In the genomic region with DNA sequence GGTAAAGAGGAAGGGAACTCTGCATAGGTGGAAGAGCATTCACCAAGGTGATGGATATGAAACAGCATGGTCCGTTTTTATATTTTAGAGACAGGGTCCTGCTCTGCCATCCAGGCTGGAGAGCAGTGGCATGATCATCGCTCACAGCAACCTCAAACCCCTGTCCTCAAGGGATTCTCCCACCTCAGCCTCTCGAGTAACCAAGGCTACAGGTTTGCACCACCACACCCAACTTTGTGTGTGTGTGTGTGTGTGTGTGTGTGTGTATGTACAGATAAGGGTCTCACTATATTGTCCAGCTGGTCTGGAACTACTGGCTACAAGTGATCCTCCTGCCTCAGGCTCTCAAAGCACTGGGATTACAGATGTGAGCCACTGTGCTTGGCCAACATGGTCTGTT, we compare ENCODE assay signal across 33 cellular contexts.
"Had no signal": no experiment of that assay in that cellular context is flagged by ENCODE, and none has a peak within 500 bp of the region (broad histone marks: within the 10 kb centered on the region; RNA-seq: fewer than 3 reads in every experiment).

No MANE protein-coding gene starts in this region.

- H3K36me3 ChIP-seq: adrenal gland, ascending aorta, brain microvascular endothelial cell, breast epithelium, cardiac muscle cell had no signal

- H3K4me1 ChIP-seq: adrenal gland, ascending aorta, body of pancreas, breast epithelium had no signal

- DNase-seq: activated effector memory CD4-positive, alpha-beta T cell treated with anti-CD3 and anti-CD28 coated beads, Interleukin-2, amount 50 U/mL, for 16 hours; activated effector memory CD4-positive, alpha-beta T cell treated with Interleukin-2 at 50 U/mL for 16 hours; activated gamma-delta T cell; activated gamma-delta T cell treated with Interleukin-2 at 50 U/mL for 16 hours; activated naive CD4-positive, alpha-beta T cell; activated naive CD4-positive, alpha-beta T cell treated with anti-CD3 and anti-CD28 coated beads for 36 hours; activated naive CD4-positive, alpha-beta T cell treated with anti-CD3 and anti-CD28 coated beads, Interleukin-2, amount 10 ng/mL, durations not matched to agents 7 days and 5 days; activated naive CD4-positive, alpha-beta T cell treated with anti-CD3 and anti-CD28 coated beads, Interleukin-2, amount 50 U/mL, for 16 hours; activated naive CD4-positive, alpha-beta T cell treated with Interleukin-2 at 50 U/mL for 16 hours; activated naive CD8-positive, alpha-beta T cell treated with anti-CD3 and anti-CD28 coated beads for 36 hours; activated naive CD8-positive, alpha-beta T cell treated with anti-CD3 and anti-CD28 coated beads, Interleukin-2, amount 10 ng/mL, durations not matched to agents 7 days and 5 days; activated naive CD8-positive, alpha-beta T cell treated with anti-CD3 and anti-CD28 coated beads, Interleukin-2, amount 50 U/mL, for 24 hours; activated T-cell treated with anti-CD3 and anti-CD28 coated beads, Interleukin-2, amount 50 U/mL, for 1 hour; activated T-cell treated with anti-CD3 and anti-CD28 coated beads, Interleukin-2, amount 50 U/mL, for 24 hours; activated T-cell treated with anti-CD3 and anti-CD28 coated beads, Interleukin-2, amount 50 U/mL, for 4 hours; activated T-cell treated with anti-CD3 and anti-CD28 coated beads, Interleukin-2, amount 50 U/mL, for 48 hours; activated T-cell treated with anti-CD3 and anti-CD28 coated beads, Interleukin-2, amount 50 U/mL, for 72 hours; adrenal gland; amniotic stem cell; amygdala; anterior cingulate cortex; aorta; body of pancreas; brain microvascular endothelial cell; caudate nucleus; central memory CD4-positive, alpha-beta T cell; cerebellar nuclear complex had no signal

- ATAC-seq: activated naive CD4-positive, alpha-beta T cell treated with anti-CD3 and anti-CD28 coated beads, Interleukin-2, amount 50 U/mL, for 72 hours; activated naive CD8-positive, alpha-beta T cell treated with anti-CD3 and anti-CD28 coated beads, Interleukin-2, amount 50 U/mL, for 24 hours; activated T-cell treated with anti-CD3 and anti-CD28 coated beads, Interleukin-2, amount 50 U/mL, for 4 hours; activated T-cell treated with anti-CD3 and anti-CD28 coated beads, Interleukin-2, amount 50 U/mL, for 72 hours; activated T-helper 17 cell treated with anti-CD3 and anti-CD28 coated beads, Interleukin-2, amount 50 U/mL, for 72 hours; body of pancreas had no signal

- H3K27ac ChIP-seq: adrenal gland, ascending aorta, body of pancreas, brain microvascular endothelial cell, breast epithelium, cardiac muscle cell had no signal

- H3K27me3 ChIP-seq: adrenal gland, ascending aorta, body of pancreas, brain microvascular endothelial cell, breast epithelium, cardiac muscle cell had no signal

- H3K4me3 ChIP-seq: adrenal gland, ascending aorta, body of pancreas, breast epithelium, cardiac muscle cell had no signal

- FAIRE-seq: bronchial epithelial cell had no signal

- H3K9me3 ChIP-seq: adrenal gland, ascending aorta, body of pancreas, breast epithelium had no signal
